22 cellular contexts compared by ENCODE assay signal in the genomic region with DNA sequence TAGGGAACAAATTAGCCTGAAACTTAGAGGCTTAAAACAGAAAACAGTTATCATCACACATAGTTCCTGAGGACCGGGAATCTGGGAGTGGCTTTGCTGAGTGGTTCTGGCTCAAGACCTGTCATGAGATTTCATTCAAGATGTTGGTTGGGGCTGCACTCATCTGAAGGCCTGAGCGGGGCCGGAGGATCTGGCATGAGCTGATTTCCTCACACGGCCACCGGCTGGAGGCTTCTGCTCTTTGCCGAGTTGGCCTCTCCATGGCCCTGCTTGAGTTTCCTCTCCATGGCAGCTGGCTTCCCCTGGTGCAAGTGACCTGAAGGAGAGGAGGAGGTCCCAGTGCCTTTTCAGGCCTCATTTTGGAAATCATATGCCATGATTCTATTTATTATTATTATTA.
"Had no signal": no experiment of that assay in that cellular context is flagged by ENCODE, and none has a peak within 500 bp of the region (broad histone marks: within the 10 kb centered on the region; RNA-seq: fewer than 3 reads in every experiment).

No MANE protein-coding gene starts in this region.

- DNase-seq: dermis blood vessel endothelial cell; effector CD4-positive, alpha-beta T cell; erythroblast; foreskin melanocyte; mammary epithelial cell; mucosa of descending colon; pancreas; psoas muscle; retina; sigmoid colon; stimulated activated CD4-positive, alpha-beta T cell treated with anti-CD3 and anti-CD28 coated beads, Interleukin-2, amount 100 ng/mL, for 24 hours; stimulated activated CD4-positive, alpha-beta T cell treated with anti-CD3 and anti-CD28 coated beads, Interleukin-4, amount 100 ng/mL, for 4 hours; stimulated activated naive B cell treated with anti-CD40 and anti-IgM and Interleukin-4, amounts not matched to agents 10 μg/mL and 1 μg/mL and 100 μg/mL, for 72 hours; stimulated activated naive CD8-positive, alpha-beta T cell treated with anti-CD3 and anti-CD28 coated beads, Interleukin-15, amount 100 ng/mL, for 72 hours; testis had no signal

- H3K36me3 Mint-ChIP-seq: naive thymus-derived CD8-positive, alpha-beta T cell; stimulated activated naive B cell treated with anti-CD40 and anti-IgM and Interleukin-4, amounts not matched to agents 10 μg/mL and 1 μg/mL and 100 μg/mL, for 72 hours had no signal

- H3K36me3 ChIP-seq: colonic mucosa, neutrophil, pancreas, sigmoid colon, tibial nerve had no signal

- H3K4me3 Mint-ChIP-seq: endodermal cell; naive thymus-derived CD8-positive, alpha-beta T cell; stimulated activated naive B cell treated with anti-CD40 and anti-IgM and Interleukin-4, amounts not matched to agents 10 μg/mL and 1 μg/mL and 100 μg/mL, for 72 hours; stimulated activated naive CD8-positive, alpha-beta T cell treated with anti-CD3 and anti-CD28 coated beads, Interleukin-15, amount 100 ng/mL, for 72 hours had no signal

- H3K27me3 ChIP-seq: colonic mucosa, hepatocyte, testis, tibial nerve had no signal

- H3K4me1 Mint-ChIP-seq: endodermal cell; stimulated activated naive B cell treated with anti-CD40 and anti-IgM and Interleukin-4, amounts not matched to agents 10 μg/mL and 1 μg/mL and 100 μg/mL, for 72 hours; stimulated activated naive CD8-positive, alpha-beta T cell treated with anti-CD3 and anti-CD28 coated beads, Interleukin-15, amount 100 ng/mL, for 72 hours had no signal

- ATAC-seq: mucosa of descending colon; naive thymus-derived CD8-positive, alpha-beta T cell; pancreas; psoas muscle; stimulated activated naive B cell treated with anti-CD40 and anti-IgM and Interleukin-4, amounts not matched to agents 10 μg/mL and 1 μg/mL and 100 μg/mL, for 72 hours; stimulated activated naive CD8-positive, alpha-beta T cell treated with anti-CD3 and anti-CD28 coated beads, Interleukin-15, amount 100 ng/mL, for 72 hours had no signal

- H3K4me3 ChIP-seq: colonic mucosa, hepatocyte, mucosa of descending colon, pancreas, psoas muscle, sigmoid colon, skin epidermis, testis, tibial nerve had no signal

- H2AFZ ChIP-seq: hepatocyte had no signal

- H3K4me1 ChIP-seq: colonic mucosa, pancreas, psoas muscle, sigmoid colon, testis, tibial nerve had no signal

- H3K27ac Mint-ChIP-seq: endodermal cell; naive thymus-derived CD8-positive, alpha-beta T cell; stimulated activated naive B cell treated with anti-CD40 and anti-IgM and Interleukin-4, amounts not matched to agents 10 μg/mL and 1 μg/mL and 100 μg/mL, for 72 hours; stimulated activated naive CD8-positive, alpha-beta T cell treated with anti-CD3 and anti-CD28 coated beads, Interleukin-15, amount 100 ng/mL, for 72 hours had no signal

- H3K9me3 ChIP-seq: colonic mucosa, mucosa of descending colon, neutrophil, pancreas, psoas muscle, sigmoid colon, testis had no signal

- H3K4me2 ChIP-seq: hepatocyte had no signal

- H3K9me3 Mint-ChIP-seq: endodermal cell; naive thymus-derived CD8-positive, alpha-beta T cell; stimulated activated naive B cell treated with anti-CD40 and anti-IgM and Interleukin-4, amounts not matched to agents 10 μg/mL and 1 μg/mL and 100 μg/mL, for 72 hours; stimulated activated naive CD8-positive, alpha-beta T cell treated with anti-CD3 and anti-CD28 coated beads, Interleukin-15, amount 100 ng/mL, for 72 hours had no signal

- H3K27ac ChIP-seq: colonic mucosa, hepatocyte, neutrophil, pancreas, psoas muscle, sigmoid colon, skin epidermis, testis, tibial nerve had no signal
